Comparison of ENCODE assay signal across 1 cellular context in the genomic region with DNA sequence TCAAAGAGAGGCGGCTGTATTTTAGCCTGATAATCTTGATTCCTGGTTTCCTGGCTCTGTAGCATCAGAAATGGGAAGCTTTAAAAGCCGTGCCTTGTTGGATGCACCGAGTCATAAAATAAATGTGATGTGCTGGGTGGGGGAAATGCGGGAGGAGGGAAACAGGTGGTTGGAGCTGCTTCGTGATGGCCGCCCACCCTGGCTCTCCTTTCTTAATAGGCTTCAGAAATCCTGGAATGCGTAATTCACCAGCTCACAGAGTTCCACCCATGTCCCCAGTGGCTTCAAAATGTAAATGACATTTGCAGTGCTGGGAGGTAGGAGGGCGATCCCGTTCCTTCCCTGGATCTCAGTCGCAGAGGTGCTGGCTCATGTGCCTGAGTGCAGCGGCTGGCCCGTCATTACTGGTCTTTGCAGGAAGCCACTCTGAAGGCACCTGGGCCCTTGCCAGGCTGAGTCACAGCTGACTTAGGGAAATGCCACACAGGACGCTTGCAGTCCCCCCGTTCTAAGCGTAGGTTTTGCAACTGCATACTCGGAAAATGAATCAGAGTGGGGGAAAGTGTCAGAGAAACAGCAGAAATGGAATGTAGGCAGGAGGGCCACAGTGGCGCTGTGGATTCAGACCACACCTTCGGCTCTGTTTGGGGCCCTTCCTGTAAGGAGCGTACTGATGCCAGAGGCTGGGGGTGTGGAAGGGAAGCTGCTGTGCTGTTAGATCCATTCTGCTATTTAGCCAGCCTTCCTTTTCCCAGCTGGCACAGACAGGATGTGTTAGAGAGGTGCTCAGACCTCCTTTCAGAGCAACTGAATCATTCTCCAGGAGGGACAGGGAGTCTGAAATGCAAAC.
TF ChIP-seq lines count a peak whose summit lies in the region.

No MANE protein-coding gene starts in this region.

TF ChIP-seq in HepG2, 621 proteins besides CTCF, POLR2A, EP300 and RAD21 (continued from another document and continues in another):
- no peak for TF ChIP-seq HNRNPH1 (optimal IDR thresholded peaks at IDR 0.05; ENCODE audit: low read depth, low read length)
- peak; percentile 65; the same call in 1 of the 2 replicates for TF ChIP-seq SOX5 (CRISPR knock-in tag; IDR thresholded peaks at IDR 0.05; ENCODE audit: borderline replicate concordance)
- TF ChIP-seq AHR (CRISPR knock-in tag; IDR thresholded peaks at IDR 0.05), result no peak
- TF ChIP-seq ZNF777 (CRISPR knock-in tag; IDR thresholded peaks at IDR 0.05), result no peak
- peak; percentile 50; the same call in 1 of the 2 replicates for TF ChIP-seq KDM5B (CRISPR knock-in tag; IDR thresholded peaks at IDR 0.05; ENCODE audit: borderline replicate concordance)
- no peak for TF ChIP-seq KDM6A (CRISPR knock-in tag; IDR thresholded peaks at IDR 0.05; ENCODE audit: low read depth)
- no peak for TF ChIP-seq ZNF775 (CRISPR knock-in tag; IDR thresholded peaks at IDR 0.05; ENCODE audit: borderline replicate concordance)
- 0 out of 2 replicates have a peak, but pooled peaks have one; percentile 56 for TF ChIP-seq SRY (CRISPR knock-in tag; IDR thresholded peaks at IDR 0.05)
- no peak for TF ChIP-seq CREM (IDR thresholded peaks at IDR 0.05)
- TF ChIP-seq CREM (CRISPR knock-in tag; IDR thresholded peaks at IDR 0.05), result no peak
- TF ChIP-seq MED8 (CRISPR knock-in tag; IDR thresholded peaks at IDR 0.05; ENCODE audit: insufficient replicate concordance), result no peak
- no peak for TF ChIP-seq GTF2F1 (IDR thresholded peaks at IDR 0.05; ENCODE audit: low read length)
- TF ChIP-seq NFKB2 (CRISPR knock-in tag; IDR thresholded peaks at IDR 0.05; ENCODE audit: borderline replicate concordance), result no peak
- TF ChIP-seq HNRNPL (IDR thresholded peaks at IDR 0.05; ENCODE audit: low read depth, low read length), result peak; percentile 84
- TF ChIP-seq SMARCC2 (IDR thresholded peaks at IDR 0.05), result no peak
- TF ChIP-seq, protein P1, sequence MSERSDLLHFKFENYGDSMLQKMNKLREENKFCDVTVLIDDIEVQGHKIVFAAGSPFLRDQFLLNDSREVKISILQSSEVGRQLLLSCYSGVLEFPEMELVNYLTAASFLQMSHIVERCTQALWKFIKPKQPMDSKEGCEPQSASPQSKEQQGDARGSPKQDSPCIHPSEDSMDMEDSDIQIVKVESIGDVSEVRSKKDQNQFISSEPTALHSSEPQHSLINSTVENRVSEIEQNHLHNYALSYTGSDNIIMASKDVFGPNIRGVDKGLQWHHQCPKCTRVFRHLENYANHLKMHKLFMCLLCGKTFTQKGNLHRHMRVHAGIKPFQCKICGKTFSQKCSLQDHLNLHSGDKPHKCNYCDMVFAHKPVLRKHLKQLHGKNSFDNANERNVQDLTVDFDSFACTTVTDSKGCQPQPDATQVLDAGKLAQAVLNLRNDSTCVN (CRISPR knock-in tag; IDR thresholded peaks at IDR 0.05; ENCODE audit: borderline replicate concordance), result no peak
- TF ChIP-seq RXRA (CRISPR knock-in tag; IDR thresholded peaks at IDR 0.05), result peak; percentile 74; the same call in 1 of the 2 replicates
- TF ChIP-seq BRF2 (CRISPR knock-in tag; IDR thresholded peaks at IDR 0.05), result no peak
- TF ChIP-seq HBP1 (CRISPR knock-in tag; IDR thresholded peaks at IDR 0.05; ENCODE audit: low read depth), result peak; percentile 69; the same call in 1 of the 2 replicates
- 0 out of 2 replicates have a peak, but pooled peaks have one; percentile 59 for TF ChIP-seq ZNF746 (CRISPR knock-in tag; IDR thresholded peaks at IDR 0.05)
- TF ChIP-seq ZNF891 (CRISPR knock-in tag; IDR thresholded peaks at IDR 0.05), result no peak
- peak; percentile 65; the same call in 1 of the 2 replicates for TF ChIP-seq DMAP1 (CRISPR knock-in tag; IDR thresholded peaks at IDR 0.05)
- no peak for TF ChIP-seq TBP (CRISPR knock-in tag; IDR thresholded peaks at IDR 0.05)
- no peak for TF ChIP-seq XRCC5 (optimal IDR thresholded peaks at IDR 0.05; ENCODE audit: low read length)
- no peak for TF ChIP-seq HDAC6 (IDR thresholded peaks at IDR 0.05; ENCODE audit: low read depth, low read length)
- TF ChIP-seq CEBPB (IDR thresholded peaks at IDR 0.05; ENCODE audit: borderline replicate concordance, low read depth, low read length), result peak; percentile 91
- no peak for TF ChIP-seq MTERF4 (CRISPR knock-in tag; IDR thresholded peaks at IDR 0.05)
- TF ChIP-seq, protein P2, sequence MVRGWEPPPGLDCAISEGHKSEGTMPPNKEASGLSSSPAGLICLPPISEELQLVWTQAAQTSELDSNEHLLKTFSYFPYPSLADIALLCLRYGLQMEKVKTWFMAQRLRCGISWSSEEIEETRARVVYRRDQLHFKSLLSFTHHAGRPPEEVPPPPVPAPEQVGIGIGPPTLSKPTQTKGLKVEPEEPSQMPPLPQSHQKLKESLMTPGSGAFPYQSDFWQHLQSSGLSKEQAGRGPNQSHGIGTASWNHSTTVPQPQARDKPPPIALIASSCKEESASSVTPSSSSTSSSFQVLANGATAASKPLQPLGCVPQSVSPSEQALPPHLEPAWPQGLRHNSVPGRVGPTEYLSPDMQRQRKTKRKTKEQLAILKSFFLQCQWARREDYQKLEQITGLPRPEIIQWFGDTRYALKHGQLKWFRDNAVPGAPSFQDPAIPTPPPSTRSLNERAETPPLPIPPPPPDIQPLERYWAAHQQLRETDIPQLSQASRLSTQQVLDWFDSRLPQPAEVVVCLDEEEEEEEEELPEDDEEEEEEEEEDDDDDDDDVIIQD (CRISPR knock-in tag; IDR thresholded peaks at IDR 0.05; ENCODE audit: low read depth), result 0 out of 2 replicates have a peak, but pooled peaks have one; percentile 15
- TF ChIP-seq NCOA2 (CRISPR knock-in tag; IDR thresholded peaks at IDR 0.05), result peak; percentile 40; the same call in 1 of the 2 replicates
- peak; percentile 71 for TF ChIP-seq CEBPG (CRISPR knock-in tag; IDR thresholded peaks at IDR 0.05)
- no peak for TF ChIP-seq ZNF354B (CRISPR knock-in tag; IDR thresholded peaks at IDR 0.05)
- no peak for TF ChIP-seq ZMAT3 (CRISPR knock-in tag; conservative IDR thresholded peaks at IDR 0.05)
- TF ChIP-seq ARID2 (CRISPR knock-in tag; IDR thresholded peaks at IDR 0.05; ENCODE audit: borderline replicate concordance), result peak; percentile 87; the same call in 1 of the 2 replicates
- TF ChIP-seq JUNB (CRISPR knock-in tag; IDR thresholded peaks at IDR 0.05; ENCODE audit: borderline replicate concordance), result no peak; the same call in 1 of the 2 replicates
- peak; percentile 68; the same call in 1 of the 2 replicates for TF ChIP-seq ZNF317 (CRISPR knock-in tag; IDR thresholded peaks at IDR 0.05)
- TF ChIP-seq ZBED4 (CRISPR knock-in tag; IDR thresholded peaks at IDR 0.05; ENCODE audit: borderline replicate concordance), result no peak
- TF ChIP-seq RXRB (CRISPR knock-in tag; IDR thresholded peaks at IDR 0.05; ENCODE audit: borderline replicate concordance), result peak; percentile 78
- TF ChIP-seq FOXA3 (CRISPR knock-in tag; IDR thresholded peaks at IDR 0.05), result peak; percentile 79
- TF ChIP-seq MIER3 (CRISPR knock-in tag; IDR thresholded peaks at IDR 0.05; ENCODE audit: borderline replicate concordance), result peak; percentile 66; the same call in 1 of the 2 replicates
- peak; percentile 23; the same call in 1 of the 2 replicates for TF ChIP-seq ZNF788 (CRISPR knock-in tag; IDR thresholded peaks at IDR 0.05; ENCODE audit: borderline replicate concordance)
- no peak for TF ChIP-seq ZNF256 (CRISPR knock-in tag; conservative IDR thresholded peaks at IDR 0.05)
- TF ChIP-seq ZBTB7A (CRISPR knock-in tag; IDR thresholded peaks at IDR 0.05), result peak; percentile 17; the same call in 1 of the 2 replicates
- TF ChIP-seq, protein P3, sequence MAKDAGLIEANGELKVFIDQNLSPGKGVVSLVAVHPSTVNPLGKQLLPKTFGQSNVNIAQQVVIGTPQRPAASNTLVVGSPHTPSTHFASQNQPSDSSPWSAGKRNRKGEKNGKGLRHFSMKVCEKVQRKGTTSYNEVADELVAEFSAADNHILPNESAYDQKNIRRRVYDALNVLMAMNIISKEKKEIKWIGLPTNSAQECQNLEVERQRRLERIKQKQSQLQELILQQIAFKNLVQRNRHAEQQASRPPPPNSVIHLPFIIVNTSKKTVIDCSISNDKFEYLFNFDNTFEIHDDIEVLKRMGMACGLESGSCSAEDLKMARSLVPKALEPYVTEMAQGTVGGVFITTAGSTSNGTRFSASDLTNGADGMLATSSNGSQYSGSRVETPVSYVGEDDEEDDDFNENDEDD (CRISPR knock-in tag; IDR thresholded peaks at IDR 0.05; ENCODE audit: borderline replicate concordance), result peak; percentile 22; the same call in 1 of the 2 replicates
- TF ChIP-seq PHF21A (CRISPR knock-in tag; IDR thresholded peaks at IDR 0.05), result peak; percentile 47; the same call in 1 of the 2 replicates
- TF ChIP-seq HNF4A (CRISPR knock-in tag; IDR thresholded peaks at IDR 0.05), result no peak
- TF ChIP-seq, protein P4, sequence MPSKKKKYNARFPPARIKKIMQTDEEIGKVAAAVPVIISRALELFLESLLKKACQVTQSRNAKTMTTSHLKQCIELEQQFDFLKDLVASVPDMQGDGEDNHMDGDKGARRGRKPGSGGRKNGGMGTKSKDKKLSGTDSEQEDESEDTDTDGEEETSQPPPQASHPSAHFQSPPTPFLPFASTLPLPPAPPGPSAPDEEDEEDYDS (CRISPR knock-in tag; IDR thresholded peaks at IDR 0.05), result 0 out of 2 replicates have a peak, but pooled peaks have one; percentile 32
- TF ChIP-seq, protein P5, sequence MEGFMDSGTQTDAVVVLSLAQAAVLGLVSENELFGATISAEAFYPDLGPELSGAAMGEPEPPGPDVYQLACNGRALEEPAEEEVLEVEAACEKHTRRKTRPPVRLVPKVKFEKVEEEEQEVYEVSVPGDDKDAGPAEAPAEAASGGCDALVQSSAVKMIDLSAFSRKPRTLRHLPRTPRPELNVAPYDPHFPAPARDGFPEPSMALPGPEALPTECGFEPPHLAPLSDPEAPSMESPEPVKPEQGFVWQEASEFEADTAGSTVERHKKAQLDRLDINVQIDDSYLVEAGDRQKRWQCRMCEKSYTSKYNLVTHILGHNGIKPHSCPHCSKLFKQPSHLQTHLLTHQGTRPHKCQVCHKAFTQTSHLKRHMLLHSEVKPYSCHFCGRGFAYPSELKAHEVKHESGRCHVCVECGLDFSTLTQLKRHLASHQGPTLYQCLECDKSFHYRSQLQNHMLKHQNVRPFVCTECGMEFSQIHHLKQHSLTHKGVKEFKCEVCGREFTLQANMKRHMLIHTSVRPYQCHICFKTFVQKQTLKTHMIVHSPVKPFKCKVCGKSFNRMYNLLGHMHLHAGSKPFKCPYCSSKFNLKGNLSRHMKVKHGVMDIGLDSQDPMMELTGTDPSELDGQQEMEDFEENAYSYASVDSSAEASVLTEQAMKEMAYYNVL (CRISPR knock-in tag; IDR thresholded peaks at IDR 0.05; ENCODE audit: borderline replicate concordance), result peak; percentile 5; the same call in 1 of the 2 replicates
- TF ChIP-seq MAFF (IDR thresholded peaks at IDR 0.05; ENCODE audit: low read depth, low read length), result peak; percentile 69
- TF ChIP-seq KDM1A (CRISPR knock-in tag; IDR thresholded peaks at IDR 0.05), result no peak
- peak; percentile 65; the same call in 1 of the 2 replicates for TF ChIP-seq POGZ (CRISPR knock-in tag; IDR thresholded peaks at IDR 0.05)
- no peak for TF ChIP-seq BATF2 (CRISPR knock-in tag; IDR thresholded peaks at IDR 0.05)
